12 cellular contexts compared by ENCODE assay signal in genomic region chr11:115660072-115660805, GRCh38.
A peak's percentile ranks its signal among the peaks of the same experiment; 100 is the strongest.
DNase-seq lines count a peak whose midpoint lies in the region; TF ChIP-seq lines count a peak whose summit lies in the region.
"Had no signal": no experiment of that assay in that cellular context is flagged by ENCODE, and none has a peak within 500 bp of the region (broad histone marks: within the 10 kb centered on the region; RNA-seq: fewer than 3 reads in every experiment).

No MANE protein-coding gene starts in this region.

- H3K27me3 ChIP-seq in endodermal cell (ENCODE audit: control insufficient read depth, insufficient read depth, low read length, poor library complexity, severe bottlenecking): peaks cover 74% of the 10 kb centered on the region
- H3K27me3 ChIP-seq in mesendoderm (ENCODE audit: insufficient read depth, low read length, poor library complexity): peaks cover 9% of the 10 kb centered on the region
- peaks cover 0 to 4% of the 10 kb centered on the region in 2 donors for H3K27me3 ChIP-seq in Peyer's patch

- no peaks in the 10 kb centered on the region for H3K9me3 Mint-ChIP-seq in endodermal cell
- H3K9me3 Mint-ChIP-seq: activated naive CD4-positive, alpha-beta T cell treated with anti-CD3 and anti-CD28 coated beads, Interleukin-2, amount 50 U/mL, for 24 hours had no signal

- H3K4ac ChIP-seq in mesendoderm (ENCODE audit: low read depth, low read length): no peak overlapping the region

- peak overlapping the region; percentile 23 for H3K9ac ChIP-seq in endodermal cell (ENCODE audit: extremely low read depth, low read length, poor library complexity, severe bottlenecking)
- H3K9ac ChIP-seq in mesendoderm (ENCODE audit: low read length): no peak overlapping the region

- no peak overlapping the region for H2AK5ac ChIP-seq in mesendoderm (ENCODE audit: low read length)

- H3K4me3 Mint-ChIP-seq in endodermal cell: peak overlapping the region; percentile 66
- H3K4me3 Mint-ChIP-seq: activated naive CD4-positive, alpha-beta T cell treated with anti-CD3 and anti-CD28 coated beads, Interleukin-2, amount 50 U/mL, for 24 hours had no signal

- no peak overlapping the region for H2BK120ac ChIP-seq in mesendoderm (ENCODE audit: low read depth, low read length)

- H3K27ac ChIP-seq in endodermal cell (ENCODE audit: low read depth, low read length) (peak overlapping the region; percentile 33), mesendoderm (ENCODE audit: low read depth, low read length) (no peak overlapping the region), Peyer's patch (no peak overlapping the region)

- no peak overlapping the region for H3K18ac ChIP-seq in mesendoderm (ENCODE audit: low read length)

- H3K36me3 Mint-ChIP-seq in endodermal cell (ENCODE audit: low read depth): no peaks in the 10 kb centered on the region
- H3K36me3 Mint-ChIP-seq: activated naive CD4-positive, alpha-beta T cell treated with anti-CD3 and anti-CD28 coated beads, Interleukin-2, amount 50 U/mL, for 24 hours had no signal

- H3K27me3 Mint-ChIP-seq in endodermal cell (ENCODE audit: insufficient read depth): peaks cover 83% of the 10 kb centered on the region

- H3K4me1 ChIP-seq in endodermal cell (ENCODE audit: control insufficient read depth, insufficient read depth, low read length) (peaks cover 6% of the 10 kb centered on the region), mesendoderm (ENCODE audit: control insufficient read depth, low read depth, low read length) (peaks cover 6% of the 10 kb centered on the region), Peyer's patch (no peaks in the 10 kb centered on the region)

- peak overlapping the region; percentile 64 for H3K4me2 ChIP-seq in mesendoderm (ENCODE audit: low read length)

- H3K56ac ChIP-seq in mesendoderm (ENCODE audit: low read length): no peak overlapping the region

- no peak overlapping the region for H3K27ac Mint-ChIP-seq in endodermal cell
- H3K27ac Mint-ChIP-seq: activated naive CD4-positive, alpha-beta T cell treated with anti-CD3 and anti-CD28 coated beads, Interleukin-2, amount 50 U/mL, for 24 hours had no signal

- no peak overlapping the region for H2BK5ac ChIP-seq in mesendoderm (ENCODE audit: low read length)

- peaks cover 32% of the 10 kb centered on the region for H3K4me1 Mint-ChIP-seq in endodermal cell
- H3K4me1 Mint-ChIP-seq: activated naive CD4-positive, alpha-beta T cell treated with anti-CD3 and anti-CD28 coated beads, Interleukin-2, amount 50 U/mL, for 24 hours had no signal

- DNase-seq in DMS 273 (lab: John Stamatoyannopoulos, UW; ENCODE audit: unreplicated experiment) (peak; percentile 83), NCI-H2171 (lab: John Stamatoyannopoulos, UW) (peak; percentile 32), endodermal cell (peak; percentile 64), mesendoderm (no peak), Peyer's patch (no peak), posterior vena cava (ENCODE audit: low spot score) (no peak), GM10266 (ENCODE audit: extremely low spot score) (no peak)
- DNase-seq in activated CD8-positive, alpha-beta memory T cell treated with anti-CD3 and anti-CD28 coated beads, Interleukin-2, amount 50 U/mL, for 48 hours: no peak
- DNase-seq: activated CD4-positive, alpha-beta T cell treated with anti-CD3 and anti-CD28 coated beads, Interleukin-2, amount 50 U/mL, for 4 hours; AML-193; NCI-H2107 had no signal

- H3K4me3 ChIP-seq in endodermal cell (ENCODE audit: low read length): peak overlapping the region; percentile 81
- no peak overlapping the region for H3K4me3 ChIP-seq in mesendoderm (ENCODE audit: low read length)
- peak overlapping the region in 1 of 4 donors; percentile 30 for H3K4me3 ChIP-seq in Peyer's patch

- H4K8ac ChIP-seq in mesendoderm (ENCODE audit: low read depth, low read length): no peak overlapping the region

- TF ChIP-seq CTCF in endodermal cell (conservative IDR thresholded peaks at IDR 0.05) (no peak), Peyer's patch (IDR thresholded peaks at IDR 0.05) (no peak), GM10266 (IDR thresholded peaks at IDR 0.05; ENCODE audit: control insufficient read depth, insufficient read depth, low read depth, missing control alignments) (no peak)

- no peaks in the 10 kb centered on the region for H3K79me2 ChIP-seq in mesendoderm (ENCODE audit: control insufficient read depth, insufficient read depth, low read length)

- H4K5ac ChIP-seq in mesendoderm (ENCODE audit: low read length): no peak overlapping the region

- WGBS in endodermal cell (ENCODE audit: insufficient coverage in 1 of 2, insufficient read length in 1 of 2), 2 experiments: 22% methylated on average over 11 to 30 of the region's 30 CpGs
- WGBS in mesendoderm (ENCODE audit: extremely low coverage, insufficient coverage, low lambda C conversion rate): no CpG with 5 or more reads among the region's 30 CpGs

- no peak overlapping the region for H2BK15ac ChIP-seq in mesendoderm (replicated peaks; ENCODE audit: low read depth)

- no peak for TF ChIP-seq POLR2A in Peyer's patch (IDR thresholded peaks at IDR 0.05)

- H3K79me1 ChIP-seq in mesendoderm (ENCODE audit: low read length): no peaks in the 10 kb centered on the region

- H3K23ac ChIP-seq in mesendoderm (ENCODE audit: low read length): no peak overlapping the region

- H3K9me3 ChIP-seq in endodermal cell (ENCODE audit: control insufficient read depth, low read length): no peaks in the 10 kb centered on the region
- no peaks in the 10 kb centered on the region for H3K9me3 ChIP-seq in Peyer's patch

- intact Hi-C loops in posterior vena cava (cut with DNase I): no loop called here

- H3K36me3 ChIP-seq in endodermal cell (ENCODE audit: control insufficient read depth, insufficient read depth, low read length) (no peaks in the 10 kb centered on the region), mesendoderm (ENCODE audit: control insufficient read depth, insufficient read depth, low read length) (no peaks in the 10 kb centered on the region), Peyer's patch (no peaks in the 10 kb centered on the region)

Comparison
In these comparisons a context has a peak if more than half of its experiments do, and no peak if none do; other contexts are left out.
1. DNase-seq: peak in DMS 273 (single experiment), NCI-H2171 (single experiment) and endodermal cell (single experiment); none in mesendoderm (single experiment), Peyer's patch (0 of 3), posterior vena cava (single experiment), GM10266 (single experiment) and activated CD8-positive, alpha-beta memory T cell treated with anti-CD3 and anti-CD28 coated beads, Interleukin-2, amount 50 U/mL, for 48 hours (single experiment).